17 cellular contexts compared by ENCODE assay signal in the genomic region with DNA sequence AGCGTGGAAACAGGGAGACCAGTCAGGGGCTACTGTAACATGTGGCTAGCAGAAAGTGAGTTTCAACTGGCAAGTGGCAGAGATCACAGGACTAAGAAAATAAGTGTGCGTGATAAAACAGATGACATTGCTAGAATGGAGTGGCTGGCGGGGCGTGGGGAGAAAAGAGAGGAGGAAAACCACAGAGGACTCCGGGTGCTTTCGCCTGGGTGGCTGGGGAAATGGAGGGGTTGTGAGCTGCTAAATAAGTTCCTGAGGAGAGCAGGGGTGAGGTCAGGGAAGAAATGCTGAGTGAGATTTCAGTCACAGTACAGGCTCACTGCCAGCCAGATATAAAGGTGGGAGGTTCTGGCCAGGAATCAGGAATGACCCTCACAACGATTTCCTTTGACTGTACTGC.
"Had no signal": no experiment of that assay in that cellular context is flagged by ENCODE, and none has a peak within 500 bp of the region (broad histone marks: within the 10 kb centered on the region; RNA-seq: fewer than 3 reads in every experiment).

No MANE protein-coding gene starts in this region.

- H3K27me3 ChIP-seq: sigmoid colon, upper lobe of right lung had no signal

- H3K4me1 Mint-ChIP-seq: activated naive CD8-positive, alpha-beta T cell treated with anti-CD3 and anti-CD28 coated beads, Interleukin-2, amount 50 U/mL, for 24 hours; activated T-helper 17 cell treated with anti-CD3 and anti-CD28 coated beads, Interleukin-2, amount 50 U/mL, for 72 hours; stimulated activated effector memory CD8-positive, alpha-beta T cell treated with anti-CD3 and anti-CD28 coated beads, Interleukin-12 subunit alpha, Interleukin-12 subunit beta, amount 100 ng/mL, for 72 hours had no signal

- H3K27ac ChIP-seq: sigmoid colon, thoracic aorta, upper lobe of right lung had no signal

- H3K27me3 Mint-ChIP-seq: activated T-helper 17 cell treated with anti-CD3 and anti-CD28 coated beads, Interleukin-2, amount 50 U/mL, for 72 hours had no signal

- H3K27ac Mint-ChIP-seq: activated naive CD8-positive, alpha-beta T cell treated with anti-CD3 and anti-CD28 coated beads, Interleukin-2, amount 50 U/mL, for 24 hours; activated T-helper 17 cell treated with anti-CD3 and anti-CD28 coated beads, Interleukin-2, amount 50 U/mL, for 72 hours; naive thymus-derived CD4-positive, alpha-beta T cell; stimulated activated effector memory CD8-positive, alpha-beta T cell treated with anti-CD3 and anti-CD28 coated beads, Interleukin-12 subunit alpha, Interleukin-12 subunit beta, amount 100 ng/mL, for 72 hours; T-helper 1 cell treated with Interleukin-12 subunit alpha and Interleukin-12 subunit beta and Interleukin-4 antibody, amounts not matched to agents 30 μg/mL and 1 μg/mL, for 36 hours had no signal

- H3K9me3 Mint-ChIP-seq: activated naive CD8-positive, alpha-beta T cell treated with anti-CD3 and anti-CD28 coated beads, Interleukin-2, amount 50 U/mL, for 24 hours; activated T-helper 17 cell treated with anti-CD3 and anti-CD28 coated beads, Interleukin-2, amount 50 U/mL, for 72 hours; stimulated activated effector memory CD8-positive, alpha-beta T cell treated with anti-CD3 and anti-CD28 coated beads, Interleukin-12 subunit alpha, Interleukin-12 subunit beta, amount 100 ng/mL, for 72 hours; T-helper 1 cell treated with Interleukin-12 subunit alpha and Interleukin-12 subunit beta and Interleukin-4 antibody, amounts not matched to agents 30 μg/mL and 1 μg/mL, for 36 hours had no signal

- FAIRE-seq: bronchial epithelial cell had no signal

- H3K4me3 Mint-ChIP-seq: activated naive CD8-positive, alpha-beta T cell treated with anti-CD3 and anti-CD28 coated beads, Interleukin-2, amount 50 U/mL, for 24 hours; activated T-helper 17 cell treated with anti-CD3 and anti-CD28 coated beads, Interleukin-2, amount 50 U/mL, for 72 hours; naive thymus-derived CD4-positive, alpha-beta T cell; stimulated activated effector memory CD8-positive, alpha-beta T cell treated with anti-CD3 and anti-CD28 coated beads, Interleukin-12 subunit alpha, Interleukin-12 subunit beta, amount 100 ng/mL, for 72 hours; T-helper 1 cell treated with Interleukin-12 subunit alpha and Interleukin-12 subunit beta and Interleukin-4 antibody, amounts not matched to agents 30 μg/mL and 1 μg/mL, for 36 hours had no signal

- H3K4me3 ChIP-seq: mucosa of descending colon, sigmoid colon, thoracic aorta, upper lobe of right lung had no signal

- H3K36me3 Mint-ChIP-seq: naive thymus-derived CD4-positive, alpha-beta T cell had no signal

- H3K9me3 ChIP-seq: mucosa of descending colon, sigmoid colon, thoracic aorta, upper lobe of right lung had no signal

- ATAC-seq: activated naive CD8-positive, alpha-beta T cell treated with anti-CD3 and anti-CD28 coated beads, Interleukin-2, amount 50 U/mL, for 24 hours; activated T-helper 17 cell treated with anti-CD3 and anti-CD28 coated beads, Interleukin-2, amount 50 U/mL, for 72 hours; left lobe of liver; mucosa of descending colon; naive thymus-derived CD4-positive, alpha-beta T cell; stimulated activated effector memory CD8-positive, alpha-beta T cell treated with anti-CD3 and anti-CD28 coated beads, Interleukin-12 subunit alpha, Interleukin-12 subunit beta, amount 100 ng/mL, for 72 hours; upper lobe of right lung had no signal

- H3K4me1 ChIP-seq: sigmoid colon, upper lobe of right lung had no signal

- DNase-seq: activated naive CD4-positive, alpha-beta T cell treated with Interleukin-2 at 50 U/mL for 16 hours; activated naive CD8-positive, alpha-beta T cell treated with anti-CD3 and anti-CD28 coated beads, Interleukin-2, amount 50 U/mL, for 24 hours; aorta; islet precursor cell; mucosa of descending colon; naive thymus-derived CD4-positive, alpha-beta T cell; occipital lobe; sigmoid colon; stimulated activated CD4-positive, alpha-beta T cell treated with anti-CD3 and anti-CD28 coated beads, Interleukin-12 subunit alpha, Interleukin-12 subunit beta, amount 100 ng/mL, for 4 hours; stimulated activated CD4-positive, alpha-beta T cell treated with anti-CD3 and anti-CD28 coated beads, Interleukin-2, amount 100 ng/mL, for 24 hours; upper lobe of right lung had no signal
